ENCODE assay signal across 21 cellular contexts in the genomic region with DNA sequence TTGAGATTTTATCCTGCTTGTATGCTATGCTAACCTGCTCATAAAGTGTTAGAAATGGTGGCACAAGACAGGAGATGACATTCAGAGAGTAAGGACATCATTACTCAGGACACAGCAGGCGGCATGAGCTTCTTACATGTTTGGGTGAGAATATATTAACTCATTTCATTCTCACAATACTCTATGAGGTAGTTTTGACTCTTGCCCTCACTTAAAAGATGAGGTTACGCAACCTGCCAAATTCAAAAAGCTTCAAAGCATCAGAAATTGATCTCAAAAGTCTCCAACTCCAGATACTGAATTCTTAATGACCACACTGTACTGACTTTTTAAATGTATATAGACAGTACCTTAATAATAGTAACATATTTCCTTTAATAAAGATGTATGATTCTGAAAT.
A peak's percentile ranks its signal among the peaks of the same experiment; 100 is the strongest.
DNase-seq lines count a peak whose midpoint lies in the region; ATAC-seq, FAIRE-seq and TF ChIP-seq lines count a peak whose summit lies in the region.
"Had no signal": no experiment of that assay in that cellular context is flagged by ENCODE, and none has a peak within 500 bp of the region (broad histone marks: within the 10 kb centered on the region; RNA-seq: fewer than 3 reads in every experiment).

No MANE protein-coding gene starts in this region.

- H3K56ac ChIP-seq in IMR-90 (ENCODE audit: extremely low read depth, insufficient read depth, low read length) = no peak overlapping the region
- H3K56ac ChIP-seq in H1 (replicated peaks; ENCODE audit: insufficient read length, low read depth, low read length) = no peak overlapping the region

- H2BK120ac ChIP-seq in IMR-90 (ENCODE audit: low read depth, low read length) (no peak overlapping the region), H1 (replicated peaks; ENCODE audit: low read depth, low read length) (peak overlapping the region; percentile 31)

- H3K4me3 Mint-ChIP-seq in GM23338 = no peak overlapping the region
- H3K4me3 Mint-ChIP-seq: CD4-positive, alpha-beta T cell had no signal

- H3K4ac ChIP-seq in IMR-90 (ENCODE audit: low read depth, low read length) (no peak overlapping the region), H1 (replicated peaks; ENCODE audit: insufficient read length, low read depth, low read length) (no peak overlapping the region)

- 0 out of 2 replicates have a peak overlapping the region, but pooled peaks have one; percentile 9 for H3K14ac ChIP-seq in IMR-90 (replicated peaks; ENCODE audit: low read depth, low read length)
- no peak overlapping the region for H3K14ac ChIP-seq in H1 (ENCODE audit: insufficient read length)

- no peak for TF ChIP-seq RAD21 in IMR-90 (IDR thresholded peaks at IDR 0.05; ENCODE audit: low read length)
- no peak for TF ChIP-seq RAD21 in H1 (IDR thresholded peaks at IDR 0.05 in 1 of 2, conservative IDR thresholded peaks at IDR 0.05 in 1 of 2; ENCODE audit: low read depth in 2 of 2, low read length in 2 of 2)

- H4K5ac ChIP-seq in IMR-90 (ENCODE audit: low read depth, low read length) = no peak overlapping the region
- H4K5ac ChIP-seq in H1 (ENCODE audit: insufficient read length, low read depth, low read length) = no peak overlapping the region

- in situ Hi-C loops in IMR-90 (cut with MboI; ENCODE audit: low sequenced_read_pairs) = no loop called here

- H2AK5ac ChIP-seq in IMR-90 (ENCODE audit: low read depth, low read length) = no peak overlapping the region
- no peak overlapping the region for H2AK5ac ChIP-seq in H1 (ENCODE audit: low read depth, low read length)

- no peaks in the 10 kb centered on the region for H3K9me1 ChIP-seq in IMR-90 (ENCODE audit: insufficient read depth, low read length)

- H3K9me3 Mint-ChIP-seq in GM23338 = no peaks in the 10 kb centered on the region

- no peak overlapping the region for H2BK5ac ChIP-seq in IMR-90 (ENCODE audit: low read depth, low read length, poor library complexity, severe bottlenecking)
- H2BK5ac ChIP-seq in H1 (ENCODE audit: low read depth, low read length) = no peak overlapping the region

- dilution Hi-C loops in IMR-90 (cut with HindIII; ENCODE audit: low sequenced_read_pairs, unreplicated experiment) = no loop called here

- DNase-seq in NCI-H748 (lab: John Stamatoyannopoulos, UW; ENCODE audit: unreplicated experiment) (peak; percentile 48), NCI-H748 treated with DMSO at 0.1 percent for 48 hours (lab: John Stamatoyannopoulos, UW) (no peak), GM23338 (ENCODE audit: low spot score) (no peak), IMR-90 (no peak), H1 (ENCODE audit: low read depth in 1 of 2, low spot score in 2 of 2) (no peak), foreskin melanocyte (no peak), NCI-H226 (no peak)
- no peak for DNase-seq in activated naive CD4-positive, alpha-beta T cell (lab: John Stamatoyannopoulos, UW)
- DNase-seq: AML-193; CD4-positive, alpha-beta T cell; DMS79; GDM1 had no signal

- no peak for FAIRE-seq in H1 (lab: Jason Lieb, UNC)
- FAIRE-seq: A549, D721Med, GM12892, GM18507, HTR-8/SVneo had no signal

- CTCF ChIA-PET in IMR-90 (lab: Yijun Ruan, JAX) = no interaction called here
- CTCF ChIA-PET in H1 (lab: Charles Lee; ENCODE audit: partially characterized antibody) = no interaction called here

- H2BK15ac ChIP-seq in IMR-90 (ENCODE audit: low read depth, low read length) = no peak overlapping the region
- no peak overlapping the region for H2BK15ac ChIP-seq in H1 (ENCODE audit: low read length)

- H2AFZ ChIP-seq in GM23338 (no peak overlapping the region), IMR-90 (replicated peaks; ENCODE audit: low read length, poor library complexity) (no peak overlapping the region), H1 (ENCODE audit: low read length) (no peak overlapping the region)

- H3K79me1 ChIP-seq in IMR-90 (ENCODE audit: low read depth in 1 of 2, low read length in 2 of 2) = no peaks in the 10 kb centered on the region
- H3K79me1 ChIP-seq in H1 (ENCODE audit: low read depth, low read length) = no peaks in the 10 kb centered on the region

- intact Hi-C loops in IMR-90 (cut with micrococcal nuclease) = loop anchor here (5.0 kb wide), 2 partner anchors 35 to 75 kb away; no protein-coding TSS in a partner anchor

- H3K27me3 ChIP-seq in GM23338 (ENCODE audit: insufficient read depth) (no peaks in the 10 kb centered on the region), IMR-90 (ENCODE audit: control insufficient read depth, insufficient read depth, low read length) (no peaks in the 10 kb centered on the region), H1 (replicated peaks in 1 of 4; ENCODE audit: control insufficient read depth in 3 of 4, extremely low read depth in 1 of 4, insufficient read depth in 3 of 4, low read length in 3 of 4) (no peaks in the 10 kb centered on the region)

- H3K9ac ChIP-seq in IMR-90 (ENCODE audit: low read depth, low read length) (no peak overlapping the region), H1 (replicated peaks in 1 of 4; ENCODE audit: extremely low read depth in 1 of 4, low read depth in 3 of 4, low read length in 3 of 4) (no peak overlapping the region)

- H2AK9ac ChIP-seq in IMR-90 (replicated peaks; ENCODE audit: low read depth, low read length, poor library complexity) = no peak overlapping the region

- H3K4me1 ChIP-seq in GM23338 (ENCODE audit: insufficient read depth) (peaks cover 32% of the 10 kb centered on the region), IMR-90 (ENCODE audit: control insufficient read depth, insufficient read depth, low read length) (peaks cover 4% of the 10 kb centered on the region), H1 (replicated peaks in 1 of 4; ENCODE audit: control insufficient read depth in 3 of 4, insufficient read depth in 4 of 4, low read length in 3 of 4) (peaks cover 0 to 15% (median 6%) of the 10 kb centered on the region in 4 experiments; a peak in 2 of 7 replicates)

- H3K23me2 ChIP-seq in H1 (ENCODE audit: low read depth, low read length) = no peaks in the 10 kb centered on the region

- no peak overlapping the region for H3K18ac ChIP-seq in IMR-90 (ENCODE audit: low read depth, low read length)
- no peak overlapping the region for H3K18ac ChIP-seq in H1 (ENCODE audit: extremely low read depth, low read length)

- H2BK20ac ChIP-seq in IMR-90 (ENCODE audit: low read depth, low read length) (peak overlapping the region; percentile 20; the same call in 1 of the 2 replicates), H1 (ENCODE audit: low read length) (0 out of 2 replicates have a peak overlapping the region, but pooled peaks have one; percentile 68)

- no peaks in the 10 kb centered on the region for H3K27me3 Mint-ChIP-seq in GM23338 (ENCODE audit: insufficient read depth, low read depth, poor library complexity)
- H3K27me3 Mint-ChIP-seq: CD4-positive, alpha-beta T cell had no signal

- H3K23ac ChIP-seq in IMR-90 (ENCODE audit: low read depth, low read length) (no peak overlapping the region), H1 (ENCODE audit: insufficient read length) (no peak overlapping the region)

- POLR2A ChIA-PET in IMR-90 (lab: Charles Lee; ENCODE audit: unreplicated experiment) (no interaction called here), H1 (lab: Charles Lee; ENCODE audit: partially characterized antibody) (no interaction called here)

- TF ChIP-seq EP300 in H1 (IDR thresholded peaks at IDR 0.05; ENCODE audit: borderline replicate concordance in 1 of 2, low read depth in 2 of 2, low read length in 2 of 2) = no peak

- H4K8ac ChIP-seq in IMR-90 (ENCODE audit: low read depth in 2 of 2, low read length in 2 of 2) (no peak overlapping the region), H1 (ENCODE audit: extremely low read depth, insufficient read depth, low read length) (no peak overlapping the region)

- H3K9me3 ChIP-seq in IMR-90 (ENCODE audit: control insufficient read depth, insufficient read depth, low read length) (no peaks in the 10 kb centered on the region), H1 (ENCODE audit: insufficient read depth in 2 of 2, low read depth in 1 of 2, low read length in 1 of 2) (no peaks in the 10 kb centered on the region)
- H3K9me3 ChIP-seq: A549, Caco-2 had no signal

- H3K9me2 ChIP-seq in GM23338 (ENCODE audit: insufficient read depth) = no peaks in the 10 kb centered on the region

- H4K91ac ChIP-seq in IMR-90 (ENCODE audit: insufficient read depth, low read depth, low read length) (no peak overlapping the region), H1 (replicated peaks; ENCODE audit: insufficient read length, low read length) (no peak overlapping the region)

- H3K27ac Mint-ChIP-seq in GM23338 = no peak overlapping the region
- H3K27ac Mint-ChIP-seq: CD4-positive, alpha-beta T cell had no signal

- no peaks in the 10 kb centered on the region for H3K36me3 Mint-ChIP-seq in GM23338 (ENCODE audit: low read depth)

- ATAC-seq in GM23338 (no peak), IMR-90 (ENCODE audit: low read depth) (no peak)
- ATAC-seq: A549, HCT116 had no signal

- H3K4me3 ChIP-seq in GM23338 (no peak overlapping the region), IMR-90 (ENCODE audit: insufficient read depth, low read depth, low read length) (no peak overlapping the region), H1 (ENCODE audit: extremely low read depth in 1 of 4, insufficient read depth in 2 of 4, low read depth in 3 of 4, low read length in 4 of 4) (no peak overlapping the region)
- H3K4me3 ChIP-seq: A549 had no signal

- H3K79me2 ChIP-seq in GM23338 (replicated peaks; ENCODE audit: insufficient read depth) (no peaks in the 10 kb centered on the region), H1 (ENCODE audit: control insufficient read depth in 1 of 2, insufficient read depth in 2 of 2, low read length in 2 of 2) (no peaks in the 10 kb centered on the region)

- no peaks in the 10 kb centered on the region for H3F3A ChIP-seq in GM23338 (replicated peaks; ENCODE audit: low read depth)

- BruUV-seq in IMR-90 (replicated peaks; lab: Mats Ljungman, UMichigan) = no TSS peak

- H3K36me3 ChIP-seq in GM23338 (ENCODE audit: insufficient read depth) (no peaks in the 10 kb centered on the region), IMR-90 (ENCODE audit: control insufficient read depth, insufficient read depth, low read length) (no peaks in the 10 kb centered on the region), H1 (ENCODE audit: control insufficient read depth in 2 of 4, insufficient read depth in 4 of 4, low read length in 3 of 4) (no peaks in the 10 kb centered on the region)

- no peak overlapping the region for H2BK12ac ChIP-seq in H1 (ENCODE audit: low read depth, low read length)

- no CpG with 5 or more reads among the region's 2 CpGs for WGBS in IMR-90 (ENCODE audit: extremely low coverage in 2 of 2, insufficient read length in 1 of 2), 2 experiments
- 43% methylated on average over 2 of the region's 2 CpGs; no CpG with 5 or more reads in 1 of the 2 experiments for WGBS in H1 (ENCODE audit: extremely low coverage in 1 of 2, insufficient coverage in 1 of 2, insufficient read length in 1 of 2, insufficient replicate concordance in 2 of 2, low coverage in 1 of 2, low lambda C conversion rate in 2 of 2, missing lambda C conversion rate in 1 of 2), 2 experiments

- no peaks in the 10 kb centered on the region for H4K20me1 ChIP-seq in GM23338 (replicated peaks; ENCODE audit: insufficient read depth)
- no peaks in the 10 kb centered on the region for H4K20me1 ChIP-seq in IMR-90 (ENCODE audit: insufficient read depth, low read length)
- H4K20me1 ChIP-seq in H1 (replicated peaks in 1 of 2; ENCODE audit: control insufficient read depth in 1 of 2, insufficient read depth in 2 of 2, low read length in 2 of 2) = no peaks in the 10 kb centered on the region

- no peak for TF ChIP-seq POLR2A in IMR-90 (IDR thresholded peaks at IDR 0.05; ENCODE audit: low read depth, low read length)
- no peak for TF ChIP-seq POLR2A in H1 (IDR thresholded peaks at IDR 0.05; ENCODE audit: control extremely low read depth in 1 of 2, low read depth in 2 of 2, low read length in 2 of 2)

- H3K4me2 ChIP-seq in GM23338 (0 out of 2 replicates have a peak overlapping the region, but pooled peaks have one; percentile 7), IMR-90 (ENCODE audit: low read depth, low read length) (no peak overlapping the region), H1 (ENCODE audit: insufficient read depth in 1 of 2, low read depth in 2 of 2, low read length in 2 of 2) (0 out of 4 replicates have a peak overlapping the region, but pooled peaks of 1 of the 2 experiments have one; percentile 4)
- H3K4me2 ChIP-seq: A549 had no signal

- peaks cover 33% of the 10 kb centered on the region for H3K4me1 Mint-ChIP-seq in GM23338

- no peak for TF ChIP-seq CTCF in GM23338 (conservative IDR thresholded peaks at IDR 0.05; ENCODE audit: low read depth in 2 of 2)
- no peak for TF ChIP-seq CTCF in IMR-90 (conservative IDR thresholded peaks at IDR 0.05; ENCODE audit: low read depth, low read length)
- no peak for TF ChIP-seq CTCF in H1 (IDR thresholded peaks at IDR 0.05; ENCODE audit: control extremely low read depth in 1 of 3, insufficient read depth in 1 of 3, low read depth in 1 of 3, low read length in 3 of 3)

- H3K27ac ChIP-seq in GM23338 (ENCODE audit: low read depth) (no peak overlapping the region), IMR-90 (ENCODE audit: insufficient read depth, low read length) (no peak overlapping the region), H1 (ENCODE audit: low read depth, low read length) (no peak overlapping the region)
- H3K27ac ChIP-seq: 22Rv1, A549, C4-2B had no signal
